In genomic region chr3:73658227-73658626, GRCh38 we compare ENCODE assay signal across 16 cellular contexts. TPM values are rescaled to one million over a fixed set of nuclear protein-coding genes. Genes with fewer than 3 reads are reported as not detected.
"Had no signal": no experiment of that assay in that cellular context is flagged by ENCODE, and none has a peak within 500 bp of the region (broad histone marks: within the 10 kb centered on the region; RNA-seq: fewer than 3 reads in every experiment).

No MANE protein-coding gene starts in this region.

- H3K9me3 Mint-ChIP-seq: activated CD4-positive, alpha-beta T cell treated with anti-CD3 and anti-CD28 coated beads, Interleukin-2, amount 10 ng/mL, durations not matched to agents 24 days and 14 days; activated naive CD4-positive, alpha-beta T cell treated with anti-CD3 and anti-CD28 coated beads for 36 hours; activated T-cell treated with anti-CD3 and anti-CD28 coated beads, Interleukin-2, amount 50 U/mL, for 24 hours; activated T-helper 2 cell treated with anti-CD3 and anti-CD28 coated beads, Interferon-gamma antibody, Interleukin-2, Interleukin-4, amounts not matched to agents 10 μg/mL and 5 μg/mL and 100 μg/mL, durations not matched to agents 14 hours and 24 hours and 36 hours had no signal

- H3K27ac Mint-ChIP-seq: activated CD4-positive, alpha-beta T cell treated with anti-CD3 and anti-CD28 coated beads, Interleukin-2, amount 10 ng/mL, durations not matched to agents 24 days and 14 days; activated CD8-positive, alpha-beta T cell treated with anti-CD3 and anti-CD28 coated beads, Interleukin-2, amount 10 ng/mL, durations not matched to agents 7 days and 5 days; activated naive CD4-positive, alpha-beta T cell treated with anti-CD3 and anti-CD28 coated beads for 36 hours; activated T-cell treated with anti-CD3 and anti-CD28 coated beads, Interleukin-2, amount 50 U/mL, for 24 hours; activated T-helper 2 cell treated with anti-CD3 and anti-CD28 coated beads, Interferon-gamma antibody, Interleukin-2, Interleukin-4, amounts not matched to agents 10 μg/mL and 5 μg/mL and 100 μg/mL, durations not matched to agents 14 hours and 24 hours and 36 hours; natural killer cell; stimulated activated naive B cell treated with anti-CD40 and anti-IgM and Interleukin-4, amounts not matched to agents 10 μg/mL and 1 μg/mL and 100 μg/mL, for 72 hours had no signal

- H3K4me1 Mint-ChIP-seq: activated CD4-positive, alpha-beta T cell treated with anti-CD3 and anti-CD28 coated beads, Interleukin-2, amount 10 ng/mL, durations not matched to agents 24 days and 14 days; natural killer cell; stimulated activated naive B cell treated with anti-CD40 and anti-IgM and Interleukin-4, amounts not matched to agents 10 μg/mL and 1 μg/mL and 100 μg/mL, for 72 hours had no signal

- H3K36me3 ChIP-seq: neutrophil, spleen, upper lobe of right lung had no signal

- H3K27me3 Mint-ChIP-seq: activated CD4-positive, alpha-beta T cell treated with anti-CD3 and anti-CD28 coated beads, Interleukin-2, amount 10 ng/mL, durations not matched to agents 24 days and 14 days; activated T-cell treated with anti-CD3 and anti-CD28 coated beads, Interleukin-2, amount 50 U/mL, for 24 hours; stimulated activated naive B cell treated with anti-CD40 and anti-IgM and Interleukin-4, amounts not matched to agents 10 μg/mL and 1 μg/mL and 100 μg/mL, for 72 hours had no signal

- H3K9me3 ChIP-seq: neutrophil, spleen, upper lobe of right lung had no signal

- H3K27ac ChIP-seq: neutrophil, spleen, upper lobe of right lung had no signal

- H3K4me3 ChIP-seq: spleen, upper lobe of right lung had no signal

- H3K27me3 ChIP-seq: neutrophil, spleen, upper lobe of right lung had no signal

- H3K4me3 Mint-ChIP-seq: activated CD4-positive, alpha-beta T cell treated with anti-CD3 and anti-CD28 coated beads, Interleukin-2, amount 10 ng/mL, durations not matched to agents 24 days and 14 days; activated CD8-positive, alpha-beta T cell treated with anti-CD3 and anti-CD28 coated beads, Interleukin-2, amount 10 ng/mL, durations not matched to agents 7 days and 5 days; activated naive CD4-positive, alpha-beta T cell treated with anti-CD3 and anti-CD28 coated beads for 36 hours; activated T-cell treated with anti-CD3 and anti-CD28 coated beads, Interleukin-2, amount 50 U/mL, for 24 hours; natural killer cell; stimulated activated naive B cell treated with anti-CD40 and anti-IgM and Interleukin-4, amounts not matched to agents 10 μg/mL and 1 μg/mL and 100 μg/mL, for 72 hours had no signal

- ATAC-seq: activated CD8-positive, alpha-beta T cell treated with anti-CD3 and anti-CD28 coated beads, Interleukin-2, amount 10 ng/mL, durations not matched to agents 7 days and 5 days; natural killer cell; stimulated activated naive B cell treated with anti-CD40 and anti-IgM and Interleukin-4, amounts not matched to agents 10 μg/mL and 1 μg/mL and 100 μg/mL, for 72 hours; upper lobe of right lung had no signal

- H3K4me1 ChIP-seq: spleen, upper lobe of right lung had no signal

- DNase-seq: activated CD4-positive, alpha-beta T cell treated with anti-CD3 and anti-CD28 coated beads, Interleukin-2, amount 10 ng/mL, durations not matched to agents 24 days and 14 days; activated CD8-positive, alpha-beta T cell treated with anti-CD3 and anti-CD28 coated beads, Interleukin-2, amount 10 ng/mL, durations not matched to agents 7 days and 5 days; activated naive CD4-positive, alpha-beta T cell treated with anti-CD3 and anti-CD28 coated beads for 36 hours; activated T-cell treated with anti-CD3 and anti-CD28 coated beads, Interleukin-2, amount 50 U/mL, for 24 hours; aorta; foreskin melanocyte; mesenchymal stem cell; natural killer cell; posterior cingulate gyrus; spleen; stimulated activated naive B cell treated with anti-CD40 and anti-IgM and Interleukin-4, amounts not matched to agents 10 μg/mL and 1 μg/mL and 100 μg/mL, for 72 hours; T1000; upper lobe of right lung had no signal

- H3K36me3 Mint-ChIP-seq: natural killer cell; stimulated activated naive B cell treated with anti-CD40 and anti-IgM and Interleukin-4, amounts not matched to agents 10 μg/mL and 1 μg/mL and 100 μg/mL, for 72 hours had no signal

RNA-seq across cellular contexts. Expression of gene PDZRN3, which starts 33.5 kb away (rescaled TPM):
- total RNA-seq: activated CD4-positive, alpha-beta T cell treated with anti-CD3 and anti-CD28 coated beads, Interleukin-2, amount 10 ng/mL, durations not matched to agents 24 days and 14 days; activated CD8-positive, alpha-beta T cell treated with anti-CD3 and anti-CD28 coated beads, Interleukin-2, amount 10 ng/mL, durations not matched to agents 7 days and 5 days; activated naive CD4-positive, alpha-beta T cell treated with anti-CD3 and anti-CD28 coated beads for 36 hours; activated T-helper 2 cell treated with anti-CD3 and anti-CD28 coated beads, Interferon-gamma antibody, Interleukin-2, Interleukin-4, amounts not matched to agents 10 μg/mL and 5 μg/mL and 100 μg/mL, durations not matched to agents 14 hours and 24 hours and 36 hours; natural killer cell; T-helper 1 cell treated with Interleukin-12 subunit alpha and Interleukin-12 subunit beta and Interleukin-4 antibody, amounts not matched to agents 30 ng/mL and 1 ng/mL, for 36 hours had no signal
